8 cellular contexts compared by ENCODE assay signal in genomic region chr1:172399369-172400072, GRCh38. TPM values are rescaled to one million over a fixed set of nuclear protein-coding genes. Genes with fewer than 3 reads are reported as not detected.
DNase-seq lines count a peak whose midpoint lies in the region; ATAC-seq, FAIRE-seq and TF ChIP-seq lines count a peak whose summit lies in the region.

No MANE protein-coding gene starts in this region.

- intact Hi-C loops in activated naive CD4-positive, alpha-beta T cell treated with anti-CD3 and anti-CD28 coated beads for 36 hours (cut with micrococcal nuclease) = loop anchor here (1.0 to 10.0 kb wide), 9 partner anchors 30 to 745 kb away; partner anchors contain the start of genes MYOC, PIGC and VAMP4

- no peaks in the 10 kb centered on the region for H3K9me3 ChIP-seq in BE2C

- H3K27ac Mint-ChIP-seq in activated naive CD4-positive, alpha-beta T cell treated with anti-CD3 and anti-CD28 coated beads for 36 hours = peak overlapping the region; percentile 54

- no peaks in the 10 kb centered on the region for H3K4me1 ChIP-seq in BE2C

- H3K36me3 ChIP-seq in BE2C (no peaks in the 10 kb centered on the region), H7 (replicated peaks; ENCODE audit: control insufficient read depth, insufficient read depth, low read length) (no peaks in the 10 kb centered on the region)

- ATAC-seq in HG03108 (IDR thresholded peaks at IDR 0.05; ENCODE audit: unreplicated experiment) = no peak

- peak; percentile 59 for TF ChIP-seq CTCF in BE2C (IDR thresholded peaks at IDR 0.05; ENCODE audit: low read depth, low read length)
- TF ChIP-seq CTCF in GM13977 (IDR thresholded peaks at IDR 0.05; ENCODE audit: extremely low read depth, insufficient read depth, missing control alignments) = peak; percentile 35

- CTCF ChIA-PET in activated naive CD4-positive, alpha-beta T cell treated with anti-CD3 and anti-CD28 coated beads for 36 hours (lab: Charles Lee) = interaction anchor here (0.6 to 5.4 kb wide), 30 partner anchors 9 to 599 kb away, joined by 3 to 43 read pairs (median 4); partner anchors contain the start of gene C1orf105

- FAIRE-seq in frontal cortex (lab: Jason Lieb, UNC) = peak; percentile 95

- H3K27me3 ChIP-seq in BE2C (no peaks in the 10 kb centered on the region), H7 (ENCODE audit: control insufficient read depth, insufficient read depth, low read length) (no peaks in the 10 kb centered on the region)

- no peaks in the 10 kb centered on the region for H3K27me3 Mint-ChIP-seq in activated naive CD4-positive, alpha-beta T cell treated with anti-CD3 and anti-CD28 coated beads for 36 hours (ENCODE audit: low read depth)

- in situ Hi-C loops in GM13977 (cut with MboI; ENCODE audit: low pct_unique_long_range_greater_than_20kb, low sequenced_read_pairs, unreplicated experiment) = loop anchor here (10.0 to 25.0 kb wide), 4 partner anchors 55 to 587 kb away; no protein-coding TSS in a partner anchor

- peak overlapping the region; percentile 19 for H3K4me3 Mint-ChIP-seq in activated naive CD4-positive, alpha-beta T cell treated with anti-CD3 and anti-CD28 coated beads for 36 hours

- no peaks in the 10 kb centered on the region for H3K9me3 Mint-ChIP-seq in activated naive CD4-positive, alpha-beta T cell treated with anti-CD3 and anti-CD28 coated beads for 36 hours

- no peaks in the 10 kb centered on the region for H3K36me3 Mint-ChIP-seq in activated naive CD4-positive, alpha-beta T cell treated with anti-CD3 and anti-CD28 coated beads for 36 hours (ENCODE audit: low read depth)

- no peak for DNase-seq in BE2C
- peak; percentile 21 for DNase-seq in GM13977 (ENCODE audit: low spot score)
- peak; percentile 56 for DNase-seq in NCI-H2227 (lab: John Stamatoyannopoulos, UW; ENCODE audit: unreplicated experiment)
- peak; percentile 37 for DNase-seq in activated naive CD4-positive, alpha-beta T cell treated with anti-CD3 and anti-CD28 coated beads for 36 hours
- peak; percentile 21 to 24 for DNase-seq in frontal cortex (ENCODE audit: low spot score in 2 of 2)
- peak; percentile 89 for DNase-seq in non-pigmented ciliary epithelial cell (ENCODE audit: low read depth)
- no peak for DNase-seq in H7

- peaks cover 65% of the 10 kb centered on the region for H3K4me1 Mint-ChIP-seq in activated naive CD4-positive, alpha-beta T cell treated with anti-CD3 and anti-CD28 coated beads for 36 hours (ENCODE audit: low read depth)

- H3K4me3 ChIP-seq in BE2C (ENCODE audit: low read depth, low read length) = peak overlapping the region; percentile 45
- H3K4me3 ChIP-seq in H7 (ENCODE audit: insufficient read depth, low read depth, low read length) = no peak overlapping the region

RNA-seq across cellular contexts. Expression of gene C1orf105, which starts 21.0 kb away (rescaled TPM):
- polyA plus RNA-seq in BE2C (2012; ENCODE audit: insufficient read depth, insufficient read length, low read depth) = not detected
- total RNA-seq in activated naive CD4-positive, alpha-beta T cell treated with anti-CD3 and anti-CD28 coated beads for 36 hours = not detected
- not detected for total RNA-seq in frontal cortex
- not detected in 2 replicates for total RNA-seq in H7 (2014; rRNA removed; shearing (Covaris generic))

RNA-seq across cellular contexts. Expression of gene PIGC, which starts 44.3 kb away (rescaled TPM):
- polyA plus RNA-seq in BE2C (2012; ENCODE audit: insufficient read depth, insufficient read length, low read depth) = 67.6 TPM
- 10 to 100 TPM; 17.5 to 18.7 TPM for total RNA-seq in activated naive CD4-positive, alpha-beta T cell treated with anti-CD3 and anti-CD28 coated beads for 36 hours
- total RNA-seq in frontal cortex = 28.1 TPM
- total RNA-seq in H7 (2014; rRNA removed; shearing (Covaris generic)) = 25.5 and 27.3 TPM in 2 replicates

Comparison
In these comparisons a context has a peak if more than half of its experiments do, and no peak if none do; other contexts are left out.
1. DNase-seq: peak in GM13977 (single experiment), NCI-H2227 (single experiment), activated naive CD4-positive, alpha-beta T cell treated with anti-CD3 and anti-CD28 coated beads for 36 hours (single experiment), frontal cortex (2 of 2) and non-pigmented ciliary epithelial cell (single experiment); none in BE2C (single experiment) and H7 (single experiment).